ENCODE assay signal across 30 cellular contexts in genomic region chr9:92798358-92798757, GRCh38.
"Had no signal": no experiment of that assay in that cellular context is flagged by ENCODE, and none has a peak within 500 bp of the region (broad histone marks: within the 10 kb centered on the region; RNA-seq: fewer than 3 reads in every experiment).

No MANE protein-coding gene starts in this region.

- H3K4me3 Mint-ChIP-seq: activated B cell treated with CpG ODN at 0.5 μM for 24 hours; activated CD8-positive, alpha-beta T cell treated with anti-CD3 and anti-CD28 coated beads for 36 hours; activated naive CD4-positive, alpha-beta T cell treated with anti-CD3 and anti-CD28 coated beads for 36 hours; activated naive CD4-positive, alpha-beta T cell treated with anti-CD3 and anti-CD28 coated beads, Interleukin-2, amount 50 U/mL, for 24 hours; activated naive CD8-positive, alpha-beta T cell treated with anti-CD3 and anti-CD28 coated beads for 36 hours; activated naive CD8-positive, alpha-beta T cell treated with anti-CD3 and anti-CD28 coated beads, Interleukin-2, amount 50 U/mL, for 24 hours; activated T-cell treated with anti-CD3 and anti-CD28 coated beads, Interleukin-2, amount 50 U/mL, for 4 hours; effector memory CD8-positive, alpha-beta T cell had no signal

- H3K36me3 Mint-ChIP-seq: activated naive CD4-positive, alpha-beta T cell treated with anti-CD3 and anti-CD28 coated beads, Interleukin-2, amount 50 U/mL, for 24 hours; activated naive CD8-positive, alpha-beta T cell treated with anti-CD3 and anti-CD28 coated beads for 36 hours had no signal

- H3K27ac Mint-ChIP-seq: activated B cell treated with CpG ODN at 0.5 μM for 24 hours; activated CD8-positive, alpha-beta T cell treated with anti-CD3 and anti-CD28 coated beads for 36 hours; activated naive CD4-positive, alpha-beta T cell treated with anti-CD3 and anti-CD28 coated beads for 36 hours; activated naive CD4-positive, alpha-beta T cell treated with anti-CD3 and anti-CD28 coated beads, Interleukin-2, amount 50 U/mL, for 24 hours; activated naive CD8-positive, alpha-beta T cell treated with anti-CD3 and anti-CD28 coated beads for 36 hours; activated naive CD8-positive, alpha-beta T cell treated with anti-CD3 and anti-CD28 coated beads, Interleukin-2, amount 50 U/mL, for 24 hours; activated T-helper 2 cell treated with anti-CD3 and anti-CD28 coated beads, Interferon-gamma antibody, Interleukin-2, Interleukin-4, amounts not matched to agents 10 μg/mL and 5 μg/mL and 100 μg/mL, durations not matched to agents 14 hours and 24 hours and 36 hours; effector memory CD8-positive, alpha-beta T cell had no signal

- H3K9me3 Mint-ChIP-seq: activated B cell treated with CpG ODN at 0.5 μM for 24 hours; activated CD8-positive, alpha-beta T cell treated with anti-CD3 and anti-CD28 coated beads for 36 hours; activated naive CD4-positive, alpha-beta T cell treated with anti-CD3 and anti-CD28 coated beads for 36 hours; activated naive CD4-positive, alpha-beta T cell treated with anti-CD3 and anti-CD28 coated beads, Interleukin-2, amount 50 U/mL, for 24 hours; activated naive CD8-positive, alpha-beta T cell treated with anti-CD3 and anti-CD28 coated beads for 36 hours; activated naive CD8-positive, alpha-beta T cell treated with anti-CD3 and anti-CD28 coated beads, Interleukin-2, amount 50 U/mL, for 24 hours; activated T-cell treated with anti-CD3 and anti-CD28 coated beads, Interleukin-2, amount 50 U/mL, for 4 hours; activated T-helper 2 cell treated with anti-CD3 and anti-CD28 coated beads, Interferon-gamma antibody, Interleukin-2, Interleukin-4, amounts not matched to agents 10 μg/mL and 5 μg/mL and 100 μg/mL, durations not matched to agents 14 hours and 24 hours and 36 hours; effector memory CD8-positive, alpha-beta T cell had no signal

- ATAC-seq: activated CD4-positive, CD25-positive, alpha-beta regulatory T cell treated with anti-CD3 and anti-CD28 coated beads, Interleukin-2, amount 50 U/mL, for 24 hours; activated CD8-positive, alpha-beta T cell treated with anti-CD3 and anti-CD28 coated beads for 36 hours; activated naive CD8-positive, alpha-beta T cell treated with anti-CD3 and anti-CD28 coated beads, Interleukin-2, amount 50 U/mL, for 24 hours; activated T-cell treated with anti-CD3 and anti-CD28 coated beads, Interleukin-2, amount 50 U/mL, for 4 hours; body of pancreas; effector memory CD8-positive, alpha-beta T cell; gastroesophageal sphincter; heart right ventricle had no signal

- H3K4me1 Mint-ChIP-seq: activated B cell treated with CpG ODN at 0.5 μM for 24 hours; activated naive CD4-positive, alpha-beta T cell treated with anti-CD3 and anti-CD28 coated beads, Interleukin-2, amount 50 U/mL, for 24 hours; activated naive CD8-positive, alpha-beta T cell treated with anti-CD3 and anti-CD28 coated beads for 36 hours; activated naive CD8-positive, alpha-beta T cell treated with anti-CD3 and anti-CD28 coated beads, Interleukin-2, amount 50 U/mL, for 24 hours had no signal

- DNase-seq: activated B cell treated with CpG ODN at 0.5 μM for 24 hours; activated CD4-positive, alpha-beta T cell treated with anti-CD3 and anti-CD28 coated beads for 48 hours; activated CD4-positive, alpha-beta T cell treated with anti-CD3 and anti-CD28 coated beads, Interleukin-2, amount 50 U/mL, for 1 hour; activated CD4-positive, alpha-beta T cell treated with anti-CD3 and anti-CD28 coated beads, Interleukin-2, amount 50 U/mL, for 48 hours; activated CD8-positive, alpha-beta memory T cell treated with anti-CD3 and anti-CD28 coated beads for 24 hours; activated CD8-positive, alpha-beta T cell treated with anti-CD3 and anti-CD28 coated beads for 36 hours; activated effector memory CD4-positive, alpha-beta T cell treated with anti-CD3 and anti-CD28 coated beads, Interleukin-2, amount 50 U/mL, for 16 hours; activated naive CD4-positive, alpha-beta T cell treated with anti-CD3 and anti-CD28 coated beads for 36 hours; activated naive CD8-positive, alpha-beta T cell treated with anti-CD3 and anti-CD28 coated beads for 36 hours; activated naive CD8-positive, alpha-beta T cell treated with anti-CD3 and anti-CD28 coated beads, Interleukin-2, amount 50 U/mL, for 24 hours; activated T-cell treated with anti-CD3 and anti-CD28 coated beads, Interleukin-2, amount 50 U/mL, for 4 hours; adrenal gland; amygdala; aorta; body of pancreas; caudate nucleus; cortex of kidney; dermis blood vessel endothelial cell; effector CD4-positive, alpha-beta T cell; effector memory CD8-positive, alpha-beta T cell; erythroblast; esophagus squamous epithelium; foreskin melanocyte; heart right ventricle; T1000; WERI-Rb-1 had no signal
